Comparison of ENCODE assay signal across 10 cellular contexts in genomic region chr2:212915121-212915782, GRCh38.
DNase-seq lines count a peak whose midpoint lies in the region; ATAC-seq, FAIRE-seq and TF ChIP-seq lines count a peak whose summit lies in the region.
"Had no signal": no experiment of that assay in that cellular context is flagged by ENCODE, and none has a peak within 500 bp of the region (broad histone marks: within the 10 kb centered on the region; RNA-seq: fewer than 3 reads in every experiment).

No MANE protein-coding gene starts in this region.

- no peaks in the 10 kb centered on the region for H3K9me1 ChIP-seq in keratinocyte (ENCODE audit: control insufficient read depth, extremely low read depth, insufficient read depth, low read length)

- peak overlapping the region; percentile 19 for H3K4me2 ChIP-seq in keratinocyte (ENCODE audit: control insufficient read depth, extremely low read depth, insufficient read depth, low read depth, low read length)

- peaks cover 36% of the 10 kb centered on the region for H3K4me1 ChIP-seq in keratinocyte (ENCODE audit: control insufficient read depth, extremely low read depth, insufficient read depth, low read length)

- no peak overlapping the region for H3K27ac ChIP-seq in keratinocyte (ENCODE audit: control insufficient read depth, insufficient read depth, low read length)

- ATAC-seq in GM18868 (IDR thresholded peaks at IDR 0.05; ENCODE audit: unreplicated experiment) (peak; percentile 71), GM21825 (IDR thresholded peaks at IDR 0.05; ENCODE audit: unreplicated experiment) (peak; percentile 67), HG03520 (IDR thresholded peaks at IDR 0.05; ENCODE audit: unreplicated experiment) (peak; percentile 63)
- ATAC-seq: T-cell had no signal

- dilution Hi-C loops in keratinocyte (cut with MboI; ENCODE audit: extremely low pct_ligation_motif_present, low sequenced_read_pairs) = no loop called here

- no peaks in the 10 kb centered on the region for H3K36me3 Mint-ChIP-seq in activated T-helper 1 cell treated with anti-CD3 and anti-CD28 coated beads, Interleukin-12 subunit alpha, Interleukin-12 subunit beta, Interleukin-2, Interleukin-4 antibody, amounts not matched to agents 30 ng/mL and 10 ng/mL and 1 ng/mL, durations not matched to agents 14 hours and 24 hours and 36 hours (ENCODE audit: low read depth)
- H3K36me3 Mint-ChIP-seq: T-cell had no signal

- DNase-seq in keratinocyte (ENCODE audit: low read depth, low spot score) (no peak), putamen (ENCODE audit: low spot score) (no peak), hippocampal formation (lab: John Stamatoyannopoulos, UW) (no peak), COLO829 (ENCODE audit: low spot score) (no peak)
- no peak for DNase-seq in activated T-helper 1 cell treated with anti-CD3 and anti-CD28 coated beads, Interleukin-12 subunit alpha, Interleukin-12 subunit beta, Interleukin-2, Interleukin-4 antibody, amounts not matched to agents 30 ng/mL and 10 ng/mL and 1 ng/mL, durations not matched to agents 14 hours and 24 hours and 36 hours (ENCODE audit: low spot score)
- DNase-seq: NCI-H187, T-cell had no signal

- H2AFZ ChIP-seq in keratinocyte (ENCODE audit: control insufficient read depth, low read length) = peak overlapping the region; percentile 65

- no peaks in the 10 kb centered on the region for H4K20me1 ChIP-seq in keratinocyte (ENCODE audit: control insufficient read depth, extremely low read depth, insufficient read depth, low read length)

- no peak overlapping the region for H3K4me3 Mint-ChIP-seq in activated T-helper 1 cell treated with anti-CD3 and anti-CD28 coated beads, Interleukin-12 subunit alpha, Interleukin-12 subunit beta, Interleukin-2, Interleukin-4 antibody, amounts not matched to agents 30 ng/mL and 10 ng/mL and 1 ng/mL, durations not matched to agents 14 hours and 24 hours and 36 hours
- H3K4me3 Mint-ChIP-seq: T-cell had no signal

- H3K27me3 ChIP-seq in keratinocyte (ENCODE audit: control insufficient read depth, extremely low read depth, insufficient read depth, low read length) = no peaks in the 10 kb centered on the region

- H3K9me3 Mint-ChIP-seq in activated T-helper 1 cell treated with anti-CD3 and anti-CD28 coated beads, Interleukin-12 subunit alpha, Interleukin-12 subunit beta, Interleukin-2, Interleukin-4 antibody, amounts not matched to agents 30 ng/mL and 10 ng/mL and 1 ng/mL, durations not matched to agents 14 hours and 24 hours and 36 hours = no peaks in the 10 kb centered on the region
- H3K9me3 Mint-ChIP-seq: T-cell had no signal

- no peaks in the 10 kb centered on the region for H3K79me2 ChIP-seq in keratinocyte (ENCODE audit: control insufficient read depth, insufficient read depth, low read length)

- TF ChIP-seq CTCF in keratinocyte (optimal IDR thresholded peaks at IDR 0.05 in 1 of 3, IDR thresholded peaks at IDR 0.05 in 1 of 3, conservative IDR thresholded peaks at IDR 0.05 in 1 of 3; ENCODE audit: extremely low read depth in 1 of 3, insufficient read depth in 2 of 3, low read length in 3 of 3) = no peak

- no peak overlapping the region for H3K9ac ChIP-seq in keratinocyte (ENCODE audit: control insufficient read depth, extremely low read depth, insufficient read depth, low read length)

- intact Hi-C loops in activated T-helper 1 cell treated with anti-CD3 and anti-CD28 coated beads, Interleukin-12 subunit alpha, Interleukin-12 subunit beta, Interleukin-2, Interleukin-4 antibody, amounts not matched to agents 30 ng/mL and 10 ng/mL and 1 ng/mL, durations not matched to agents 14 hours and 24 hours and 36 hours (cut with micrococcal nuclease) = no loop called here

- H3K27me3 Mint-ChIP-seq in activated T-helper 1 cell treated with anti-CD3 and anti-CD28 coated beads, Interleukin-12 subunit alpha, Interleukin-12 subunit beta, Interleukin-2, Interleukin-4 antibody, amounts not matched to agents 30 ng/mL and 10 ng/mL and 1 ng/mL, durations not matched to agents 14 hours and 24 hours and 36 hours (ENCODE audit: insufficient read depth) = no peaks in the 10 kb centered on the region

- H3K27ac Mint-ChIP-seq in activated T-helper 1 cell treated with anti-CD3 and anti-CD28 coated beads, Interleukin-12 subunit alpha, Interleukin-12 subunit beta, Interleukin-2, Interleukin-4 antibody, amounts not matched to agents 30 ng/mL and 10 ng/mL and 1 ng/mL, durations not matched to agents 14 hours and 24 hours and 36 hours = no peak overlapping the region
- H3K27ac Mint-ChIP-seq: T-cell had no signal

- peaks cover 8% of the 10 kb centered on the region for H3K4me1 Mint-ChIP-seq in activated T-helper 1 cell treated with anti-CD3 and anti-CD28 coated beads, Interleukin-12 subunit alpha, Interleukin-12 subunit beta, Interleukin-2, Interleukin-4 antibody, amounts not matched to agents 30 ng/mL and 10 ng/mL and 1 ng/mL, durations not matched to agents 14 hours and 24 hours and 36 hours (ENCODE audit: low read depth)

- FAIRE-seq in keratinocyte (lab: Jason Lieb, UNC) = peak; percentile 51

- no peaks in the 10 kb centered on the region for H3K36me3 ChIP-seq in keratinocyte (ENCODE audit: control insufficient read depth in 2 of 2, extremely low read depth in 1 of 2, insufficient read depth in 2 of 2, low read length in 2 of 2)

- no peaks in the 10 kb centered on the region for H3K9me3 ChIP-seq in keratinocyte (ENCODE audit: control insufficient read depth, low read depth, low read length)

- H3K4me3 ChIP-seq in keratinocyte (ENCODE audit: control insufficient read depth in 2 of 3, extremely low read depth in 1 of 3, insufficient read depth in 2 of 3, low read depth in 1 of 3, low read length in 3 of 3) = no peak overlapping the region
